Comparison of ENCODE assay signal across 11 cellular contexts in the genomic region with DNA sequence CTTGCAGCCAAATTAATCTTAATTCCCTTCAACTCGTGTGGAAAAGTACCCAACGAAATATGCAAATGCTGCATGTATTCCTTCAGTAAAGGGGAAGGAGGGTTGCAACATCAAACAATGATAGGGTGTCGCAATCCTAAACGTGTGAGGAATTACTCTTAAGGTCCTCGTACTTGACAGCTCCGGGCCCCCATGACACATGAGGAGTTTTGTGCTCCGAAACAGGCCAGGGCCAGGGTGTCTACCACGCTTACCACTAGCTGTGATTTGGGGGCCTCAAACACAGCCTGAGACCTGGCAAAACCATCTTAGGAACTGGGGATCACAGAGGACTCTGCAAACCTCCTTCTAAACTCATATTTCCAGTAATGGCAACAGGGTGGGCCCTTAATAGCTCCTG. TPM values are rescaled to one million over a fixed set of nuclear protein-coding genes. Genes with fewer than 3 reads are reported as not detected.
DNase-seq lines count a peak whose midpoint lies in the region; ATAC-seq and TF ChIP-seq lines count a peak whose summit lies in the region.
"Had no signal": no experiment of that assay in that cellular context is flagged by ENCODE, and none has a peak within 500 bp of the region (broad histone marks: within the 10 kb centered on the region; RNA-seq: fewer than 3 reads in every experiment).

No MANE protein-coding gene starts in this region.

- TF ChIP-seq POLR2A in lower leg skin (IDR thresholded peaks at IDR 0.05), result no peak

- H3K36me3 Mint-ChIP-seq in activated naive CD4-positive, alpha-beta T cell treated with anti-CD3 and anti-CD28 coated beads, Interleukin-2, amount 50 U/mL, for 72 hours, result peaks cover 0 to 8% of the 10 kb centered on the region in 2 donors

- peak overlapping the region; percentile 53 for H2AFZ ChIP-seq in mammary epithelial cell (ENCODE audit: low read depth, low read length)

- 53% methylated on average over 7 of the region's 8 CpGs for WGBS in mammary epithelial cell (ENCODE audit: low coverage, missing lambda C conversion rate)
- WGBS in lower leg skin, 2 donors, result 29 to 33% methylated on average over 8 of the region's 8 CpGs

- no peaks in the 10 kb centered on the region for H3K27me3 ChIP-seq in mammary epithelial cell (ENCODE audit: insufficient read depth, low read length)
- H3K27me3 ChIP-seq in tibial artery, result no peaks in the 10 kb centered on the region

- no peak for ATAC-seq in HG03139 (IDR thresholded peaks at IDR 0.05; ENCODE audit: unreplicated experiment)
- ATAC-seq in activated naive CD4-positive, alpha-beta T cell treated with anti-CD3 and anti-CD28 coated beads, Interleukin-2, amount 50 U/mL, for 72 hours, result no peak

- DNase-seq in NCI-H226, result peak; percentile 79
- DNase-seq in mammary epithelial cell, result peak; percentile 20
- peak; percentile 90 to 92 for DNase-seq in lower leg skin (ENCODE audit: low spot score in 2 of 2)
- peak; percentile 70 to 83 for DNase-seq in tibial artery
- DNase-seq in stimulated activated naive CD4-positive, alpha-beta T cell treated with Interleukin-2 at 50 U/mL for 16 hours (lab: John Stamatoyannopoulos, UW), result no peak
- no peak for DNase-seq in NCI-H2196 (lab: John Stamatoyannopoulos, UW; ENCODE audit: unreplicated experiment)
- DNase-seq in activated naive CD4-positive, alpha-beta T cell treated with anti-CD3 and anti-CD28 coated beads, Interleukin-2, amount 50 U/mL, for 72 hours (ENCODE audit: low spot score in 2 of 2), result no peak
- DNase-seq: NCI-H2227 treated with DMSO at 0.1 percent for 48 hours; stimulated activated CD4-positive, alpha-beta T cell treated with anti-CD3 and anti-CD28 coated beads, Interleukin-12 subunit alpha, Interleukin-12 subunit beta, amount 100 ng/mL, for 4 hours had no signal

- H3K79me2 ChIP-seq in mammary epithelial cell (ENCODE audit: insufficient read depth, low read length), result no peaks in the 10 kb centered on the region

- H3K27ac Mint-ChIP-seq in activated naive CD4-positive, alpha-beta T cell treated with anti-CD3 and anti-CD28 coated beads, Interleukin-2, amount 50 U/mL, for 72 hours, result no peak overlapping the region
- H3K27ac Mint-ChIP-seq: stimulated activated naive CD8-positive, alpha-beta T cell treated with anti-CD3 and anti-CD28 coated beads, Interleukin-15, Interleukin-2, amounts not matched to agents 100 ng/mL and 50 ng/mL, for 24 hours had no signal

- no peaks in the 10 kb centered on the region for H4K20me1 ChIP-seq in mammary epithelial cell (ENCODE audit: insufficient read depth, low read length)

- H3K9ac ChIP-seq in mammary epithelial cell (ENCODE audit: insufficient read depth, low read length), result no peak overlapping the region

- dilution Hi-C loops in mammary epithelial cell (cut with HindIII; ENCODE audit: low sequenced_read_pairs), result no loop called here

- peak overlapping the region; percentile 11 for H3K4me2 ChIP-seq in mammary epithelial cell (ENCODE audit: insufficient read depth, low read depth, low read length)

- H3K9me3 ChIP-seq in mammary epithelial cell (replicated peaks; ENCODE audit: insufficient read depth, low read length), result no peaks in the 10 kb centered on the region
- H3K9me3 ChIP-seq in tibial artery, result no peaks in the 10 kb centered on the region

- no peaks in the 10 kb centered on the region for H3K36me3 ChIP-seq in mammary epithelial cell (ENCODE audit: insufficient read depth, low read length)
- no peaks in the 10 kb centered on the region for H3K36me3 ChIP-seq in tibial artery

- in situ Hi-C loops in mammary epithelial cell (cut with MboI; ENCODE audit: low sequenced_read_pairs in 2 of 2), result loop anchor here (5.0 kb wide), 1 partner anchor 167 kb away; no protein-coding TSS in a partner anchor

- CTCF ChIA-PET in mammary epithelial cell (lab: Charles Lee; ENCODE audit: low non-redundant PET), result no interaction called here

- no peaks in the 10 kb centered on the region for H3K9me3 Mint-ChIP-seq in activated naive CD4-positive, alpha-beta T cell treated with anti-CD3 and anti-CD28 coated beads, Interleukin-2, amount 50 U/mL, for 72 hours
- H3K9me3 Mint-ChIP-seq: stimulated activated naive CD8-positive, alpha-beta T cell treated with anti-CD3 and anti-CD28 coated beads, Interleukin-15, Interleukin-2, amounts not matched to agents 100 ng/mL and 50 ng/mL, for 24 hours had no signal

- no peak overlapping the region for H3K4me3 ChIP-seq in mammary epithelial cell (replicated peaks in 1 of 3; ENCODE audit: insufficient read depth in 1 of 3, low read depth in 2 of 3, low read length in 3 of 3)
- no peak overlapping the region for H3K4me3 ChIP-seq in lower leg skin (ENCODE audit: low read depth, poor library complexity, severe bottlenecking)
- H3K4me3 ChIP-seq in tibial artery, result no peak overlapping the region

- TF ChIP-seq CTCF in mammary epithelial cell (conservative IDR thresholded peaks at IDR 0.05 in 1 of 2, IDR thresholded peaks at IDR 0.05 in 1 of 2; ENCODE audit: extremely low read depth in 1 of 2, insufficient read depth in 1 of 2, low read depth in 1 of 2, low read length in 2 of 2), result no peak
- no peak for TF ChIP-seq CTCF in lower leg skin (IDR thresholded peaks at IDR 0.05)
- TF ChIP-seq CTCF in tibial artery (IDR thresholded peaks at IDR 0.05), result no peak

- peaks cover 27% of the 10 kb centered on the region for H3K4me1 ChIP-seq in mammary epithelial cell (ENCODE audit: insufficient read depth, low read length)
- peaks cover 0 to 25% (median 10%) of the 10 kb centered on the region in 4 donors for H3K4me1 ChIP-seq in tibial artery

- intact Hi-C loops in mammary epithelial cell (cut with micrococcal nuclease), result no loop called here
- intact Hi-C loops in lower leg skin (cut with DNase I; ENCODE audit: low total_unique reads), result loop anchor here (10.0 kb wide), 1 partner anchor 64 kb away; no protein-coding TSS in a partner anchor
- intact Hi-C loops in tibial artery (cut with DNase I; ENCODE audit: low total_unique reads), result no loop called here

- no TSS peak for BruUV-seq in mammary epithelial cell (replicated peaks; lab: Mats Ljungman, UMichigan)

- no peak overlapping the region for H3K27ac ChIP-seq in mammary epithelial cell (ENCODE audit: insufficient read depth, low read depth, low read length)
- peak overlapping the region in 1 of 2 donors; percentile 26 for H3K27ac ChIP-seq in tibial artery

RNA-seq across cellular contexts. Expression of a gene that starts 20.4 kb away (rescaled TPM):
- total RNA-seq in mammary epithelial cell, result 100 to 1,000 TPM in 1 of 2 donors, 10 to 100 TPM in 1; 78.5 to 204 TPM
- polyA plus RNA-seq in mammary epithelial cell, result 89.9 TPM
- polyA minus RNA-seq in mammary epithelial cell, result 233 TPM
- 100 to 1,000 TPM; 154 to 448 (median 330) TPM for total RNA-seq in lower leg skin
- 10 to 100 TPM; 55.8 to 65.9 TPM for total RNA-seq in activated naive CD4-positive, alpha-beta T cell treated with anti-CD3 and anti-CD28 coated beads, Interleukin-2, amount 50 U/mL, for 72 hours

Comparison
In these comparisons a context has a peak if more than half of its experiments do, and no peak if none do; other contexts are left out.
1. DNase-seq: peak in NCI-H226 (single experiment), mammary epithelial cell (single experiment), lower leg skin (2 of 2) and tibial artery (2 of 2); none in stimulated activated naive CD4-positive, alpha-beta T cell treated with Interleukin-2 at 50 U/mL for 16 hours (single experiment), NCI-H2196 (single experiment) and activated naive CD4-positive, alpha-beta T cell treated with anti-CD3 and anti-CD28 coated beads, Interleukin-2, amount 50 U/mL, for 72 hours (0 of 2).